In the genomic region with DNA sequence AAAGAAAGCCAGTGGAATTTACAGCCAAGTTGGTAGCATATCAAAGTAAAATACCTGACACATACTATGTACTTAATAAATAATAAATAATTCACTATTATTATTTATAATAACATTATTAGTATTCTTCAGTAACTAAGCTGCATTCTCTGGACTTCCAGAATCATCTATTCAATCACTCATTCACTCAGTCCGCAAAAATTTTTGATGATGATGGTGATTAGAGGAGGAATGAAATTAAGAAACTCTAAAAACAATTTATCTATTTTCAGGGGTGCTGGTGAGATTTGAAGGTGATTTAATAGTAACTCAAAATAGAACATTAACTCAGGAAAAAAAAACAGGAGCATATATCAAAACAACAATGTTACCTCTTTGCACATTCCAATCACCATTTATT, we compare ENCODE assay signal across 12 cellular contexts. TPM values are rescaled to one million over a fixed set of nuclear protein-coding genes. Genes with fewer than 3 reads are reported as not detected.
"Had no signal": no experiment of that assay in that cellular context is flagged by ENCODE, and none has a peak within 500 bp of the region (broad histone marks: within the 10 kb centered on the region; RNA-seq: fewer than 3 reads in every experiment).

No MANE protein-coding gene starts in this region.

- H3K27ac ChIP-seq: GM23248, HL-60, KMS-11 had no signal

- H3K4me2 ChIP-seq: KMS-11 had no signal

- H2AFZ ChIP-seq: GM23248 had no signal

- DNase-seq: GM23248, H9, HFFc6, Karpas-422, KBM-7 had no signal

- FAIRE-seq: H1, H54 had no signal

- H3K9ac ChIP-seq: GM23248, KMS-11 had no signal

- H3K4me3 ChIP-seq: GM23248 had no signal

- ATAC-seq: HCT116 had no signal

RNA-seq across cellular contexts. Expression of a gene that starts 3.2 kb away (rescaled TPM):
- total RNA-seq: GM23248, H1, H9, HFFc6, HT1080 had no signal
- polyA plus RNA-seq: GM23248, H1 had no signal

RNA-seq across cellular contexts. Expression of a gene that starts 45.9 kb away (rescaled TPM):
- total RNA-seq: GM23248, H1, H9, HFFc6, HT1080 had no signal
- polyA plus RNA-seq: GM23248, H1, IgD-negative memory B cell had no signal

RNA-seq across cellular contexts. Expression of a gene that starts 50.6 kb away (rescaled TPM):
- total RNA-seq: GM23248, H1, H9, HFFc6, HT1080 had no signal
- polyA plus RNA-seq: GM23248, H1, IgD-negative memory B cell had no signal
